Comparison of ENCODE assay signal across 24 cellular contexts in genomic region chr11:83951521-83951920, GRCh38.
DNase-seq lines count a peak whose midpoint lies in the region; ATAC-seq and TF ChIP-seq lines count a peak whose summit lies in the region.
"Had no signal": no experiment of that assay in that cellular context is flagged by ENCODE, and none has a peak within 500 bp of the region (broad histone marks: within the 10 kb centered on the region; RNA-seq: fewer than 3 reads in every experiment).

No MANE protein-coding gene starts in this region.

- H3K36me3 ChIP-seq in uterus = no peaks in the 10 kb centered on the region
- H3K36me3 ChIP-seq: BLaER1, brain microvascular endothelial cell, ovary, right atrium auricular region, stomach, transverse colon, WERI-Rb-1 had no signal

- TF ChIP-seq CTCF in WTC11 (IDR thresholded peaks at IDR 0.05) = no peak
- TF ChIP-seq CTCF in type B pancreatic cell (conservative IDR thresholded peaks at IDR 0.05) = no peak
- TF ChIP-seq CTCF in uterus (IDR thresholded peaks at IDR 0.05) = no peak

- H3K4me3 ChIP-seq in uterus = no peak overlapping the region
- H3K4me3 ChIP-seq: BLaER1, K562, ovary, right atrium auricular region, stomach, transverse colon had no signal

- CTCF ChIA-PET in WTC11 (lab: Charles Lee) = no interaction called here

- no peak for TF ChIP-seq POLR2A in uterus (IDR thresholded peaks at IDR 0.05)

- no peaks in the 10 kb centered on the region for H3K9me3 Mint-ChIP-seq in WTC11
- peaks cover 7% of the 10 kb centered on the region for H3K9me3 Mint-ChIP-seq in type B pancreatic cell
- H3K9me3 Mint-ChIP-seq: memory B cell had no signal

- no peak overlapping the region for H3K27ac Mint-ChIP-seq in WTC11
- peak overlapping the region; percentile 51 for H3K27ac Mint-ChIP-seq in type B pancreatic cell
- H3K27ac Mint-ChIP-seq: memory B cell had no signal

- no peaks in the 10 kb centered on the region for H3K4me1 ChIP-seq in uterus
- H3K4me1 ChIP-seq: BLaER1, right atrium auricular region, transverse colon had no signal

- no peak overlapping the region for H3K27ac ChIP-seq in uterus
- H3K27ac ChIP-seq: BLaER1, brain microvascular endothelial cell, ovary, right atrium auricular region, stomach, transverse colon, WERI-Rb-1 had no signal

- H3K9me3 ChIP-seq in uterus = no peaks in the 10 kb centered on the region
- H3K9me3 ChIP-seq: BLaER1, ovary, right atrium auricular region, stomach, transverse colon had no signal

- intact Hi-C loops in left colon (cut with DNase I, micrococcal nuclease) (no loop called here), uterus (cut with DNase I; ENCODE audit: low total_unique reads) (no loop called here)

- POLR2A ChIA-PET in WTC11 (lab: Charles Lee) = interaction anchor here (0.5 kb wide), 1 partner anchor 432 kb away, joined by 3 read pairs; no protein-coding TSS in a partner anchor

- DNase-seq in NCI-H510A treated with DMSO at 0.1 percent for 48 hours (lab: John Stamatoyannopoulos, UW) (peak; percentile 17), NCI-H510A (lab: John Stamatoyannopoulos, UW) (no peak), WTC11 (ENCODE audit: low spot score) (no peak), left colon (no peak), type B pancreatic cell (ENCODE audit: extremely low spot score, unreplicated experiment) (no peak), NCI-H1694 treated with DMSO at 0.1 percent for 48 hours (lab: John Stamatoyannopoulos, UW) (no peak), uterus (no peak)
- DNase-seq: activated CD4-positive, alpha-beta T cell treated with anti-CD3 and anti-CD28 coated beads, Interleukin-2, amount 50 U/mL, for 4 hours; activated effector memory CD4-positive, alpha-beta T cell treated with anti-CD3 and anti-CD28 coated beads, Interleukin-2, amount 50 U/mL, for 16 hours; brain microvascular endothelial cell; glutamatergic neuron; H7; kidney glomerular epithelial cell; naive B cell; NCI-H226; ovary; stomach; transverse colon; WERI-Rb-1 had no signal

- H3K27me3 Mint-ChIP-seq in WTC11 (ENCODE audit: low read depth) (no peaks in the 10 kb centered on the region), type B pancreatic cell (no peaks in the 10 kb centered on the region)
- H3K27me3 Mint-ChIP-seq: memory B cell, naive B cell had no signal

- H3K4me3 Mint-ChIP-seq in WTC11 (no peak overlapping the region), type B pancreatic cell (peak overlapping the region; percentile 5)
- H3K4me3 Mint-ChIP-seq: memory B cell, naive B cell had no signal

- no peaks in the 10 kb centered on the region for H3K27me3 ChIP-seq in uterus
- H3K27me3 ChIP-seq: BLaER1, brain microvascular endothelial cell, ovary, right atrium auricular region, stomach, transverse colon had no signal

- H3K4me1 Mint-ChIP-seq in WTC11 = peaks cover 27% of the 10 kb centered on the region
- peaks cover 8% of the 10 kb centered on the region for H3K4me1 Mint-ChIP-seq in type B pancreatic cell (ENCODE audit: unreplicated experiment)
- H3K4me1 Mint-ChIP-seq: memory B cell, naive B cell had no signal

- peak; percentile 49 for ATAC-seq in WTC11
- peak; percentile 30 for ATAC-seq in left colon
- ATAC-seq in activated CD4-positive, CD25-positive, alpha-beta regulatory T cell treated with anti-CD3 and anti-CD28 coated beads, Interleukin-2, amount 50 U/mL, for 24 hours = no peak
- ATAC-seq: K562 had no signal

- H3K36me3 Mint-ChIP-seq in WTC11 (no peaks in the 10 kb centered on the region), type B pancreatic cell (no peaks in the 10 kb centered on the region)
- H3K36me3 Mint-ChIP-seq: memory B cell, naive B cell had no signal

TF ChIP-seq in WTC11, 78 proteins besides CTCF, POLR2A, EP300 and RAD21 (continues in another document):
- TF ChIP-seq SMAD4 (CRISPR knock-in tag; IDR thresholded peaks at IDR 0.05) = no peak
- no peak for TF ChIP-seq ZNF396 (CRISPR knock-in tag; IDR thresholded peaks at IDR 0.05; ENCODE audit: borderline replicate concordance)
- TF ChIP-seq NFATC4 (CRISPR knock-in tag; IDR thresholded peaks at IDR 0.05) = no peak
- TF ChIP-seq ZNF423 (CRISPR knock-in tag; IDR thresholded peaks at IDR 0.05) = no peak
- TF ChIP-seq ZSCAN18 (CRISPR knock-in tag; IDR thresholded peaks at IDR 0.05) = no peak
- TF ChIP-seq, protein P1, sequence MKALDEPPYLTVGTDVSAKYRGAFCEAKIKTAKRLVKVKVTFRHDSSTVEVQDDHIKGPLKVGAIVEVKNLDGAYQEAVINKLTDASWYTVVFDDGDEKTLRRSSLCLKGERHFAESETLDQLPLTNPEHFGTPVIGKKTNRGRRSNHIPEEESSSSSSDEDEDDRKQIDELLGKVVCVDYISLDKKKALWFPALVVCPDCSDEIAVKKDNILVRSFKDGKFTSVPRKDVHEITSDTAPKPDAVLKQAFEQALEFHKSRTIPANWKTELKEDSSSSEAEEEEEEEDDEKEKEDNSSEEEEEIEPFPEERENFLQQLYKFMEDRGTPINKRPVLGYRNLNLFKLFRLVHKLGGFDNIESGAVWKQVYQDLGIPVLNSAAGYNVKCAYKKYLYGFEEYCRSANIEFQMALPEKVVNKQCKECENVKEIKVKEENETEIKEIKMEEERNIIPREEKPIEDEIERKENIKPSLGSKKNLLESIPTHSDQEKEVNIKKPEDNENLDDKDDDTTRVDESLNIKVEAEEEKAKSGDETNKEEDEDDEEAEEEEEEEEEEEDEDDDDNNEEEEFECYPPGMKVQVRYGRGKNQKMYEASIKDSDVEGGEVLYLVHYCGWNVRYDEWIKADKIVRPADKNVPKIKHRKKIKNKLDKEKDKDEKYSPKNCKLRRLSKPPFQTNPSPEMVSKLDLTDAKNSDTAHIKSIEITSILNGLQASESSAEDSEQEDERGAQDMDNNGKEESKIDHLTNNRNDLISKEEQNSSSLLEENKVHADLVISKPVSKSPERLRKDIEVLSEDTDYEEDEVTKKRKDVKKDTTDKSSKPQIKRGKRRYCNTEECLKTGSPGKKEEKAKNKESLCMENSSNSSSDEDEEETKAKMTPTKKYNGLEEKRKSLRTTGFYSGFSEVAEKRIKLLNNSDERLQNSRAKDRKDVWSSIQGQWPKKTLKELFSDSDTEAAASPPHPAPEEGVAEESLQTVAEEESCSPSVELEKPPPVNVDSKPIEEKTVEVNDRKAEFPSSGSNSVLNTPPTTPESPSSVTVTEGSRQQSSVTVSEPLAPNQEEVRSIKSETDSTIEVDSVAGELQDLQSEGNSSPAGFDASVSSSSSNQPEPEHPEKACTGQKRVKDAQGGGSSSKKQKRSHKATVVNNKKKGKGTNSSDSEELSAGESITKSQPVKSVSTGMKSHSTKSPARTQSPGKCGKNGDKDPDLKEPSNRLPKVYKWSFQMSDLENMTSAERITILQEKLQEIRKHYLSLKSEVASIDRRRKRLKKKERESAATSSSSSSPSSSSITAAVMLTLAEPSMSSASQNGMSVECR (CRISPR knock-in tag; IDR thresholded peaks at IDR 0.05; ENCODE audit: borderline replicate concordance) = no peak
- TF ChIP-seq, protein P2, sequence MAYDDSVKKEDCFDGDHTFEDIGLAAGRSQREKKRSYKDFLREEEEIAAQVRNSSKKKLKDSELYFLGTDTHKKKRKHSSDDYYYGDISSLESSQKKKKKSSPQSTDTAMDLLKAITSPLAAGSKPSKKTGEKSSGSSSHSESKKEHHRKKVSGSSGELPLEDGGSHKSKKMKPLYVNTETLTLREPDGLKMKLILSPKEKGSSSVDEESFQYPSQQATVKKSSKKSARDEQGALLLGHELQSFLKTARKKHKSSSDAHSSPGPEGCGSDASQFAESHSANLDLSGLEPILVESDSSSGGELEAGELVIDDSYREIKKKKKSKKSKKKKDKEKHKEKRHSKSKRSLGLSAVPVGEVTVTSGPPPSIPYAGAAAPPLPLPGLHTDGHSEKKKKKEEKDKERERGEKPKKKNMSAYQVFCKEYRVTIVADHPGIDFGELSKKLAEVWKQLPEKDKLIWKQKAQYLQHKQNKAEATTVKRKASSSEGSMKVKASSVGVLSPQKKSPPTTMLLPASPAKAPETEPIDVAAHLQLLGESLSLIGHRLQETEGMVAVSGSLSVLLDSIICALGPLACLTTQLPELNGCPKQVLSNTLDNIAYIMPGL (CRISPR knock-in tag; IDR thresholded peaks at IDR 0.05) = no peak
- TF ChIP-seq SP1 (CRISPR knock-in tag; conservative IDR thresholded peaks at IDR 0.05) = no peak
- no peak for TF ChIP-seq PRRX2 (CRISPR knock-in tag; IDR thresholded peaks at IDR 0.05)
- no peak for TF ChIP-seq AR (CRISPR knock-in tag; IDR thresholded peaks at IDR 0.05)
- no peak for TF ChIP-seq ZNF121 (CRISPR knock-in tag; IDR thresholded peaks at IDR 0.05)
- TF ChIP-seq IRF2 (CRISPR knock-in tag; IDR thresholded peaks at IDR 0.05; ENCODE audit: borderline replicate concordance, low read depth) = no peak
- no peak for TF ChIP-seq NR3C1 (CRISPR knock-in tag; conservative IDR thresholded peaks at IDR 0.05; ENCODE audit: low read depth)

Comparison
In these comparisons a context has a peak if more than half of its experiments do, and no peak if none do; other contexts are left out.
1. ATAC-seq: peak in WTC11 (single experiment) and left colon (single experiment); none in activated CD4-positive, CD25-positive, alpha-beta regulatory T cell treated with anti-CD3 and anti-CD28 coated beads, Interleukin-2, amount 50 U/mL, for 24 hours (0 of 2).